ENCODE assay signal across 31 cellular contexts in genomic region chr10:45404770-45405120, GRCh38. TPM values are rescaled to one million over a fixed set of nuclear protein-coding genes. Genes with fewer than 3 reads are reported as not detected.
"Had no signal": no experiment of that assay in that cellular context is flagged by ENCODE, and none has a peak within 500 bp of the region (broad histone marks: within the 10 kb centered on the region; RNA-seq: fewer than 3 reads in every experiment).

No MANE protein-coding gene starts in this region.

- H3K9me3 ChIP-seq: ascending aorta, colonic mucosa, heart left ventricle, right lobe of liver, stomach, thyroid gland, upper lobe of left lung had no signal

- H3K27me3 ChIP-seq: ascending aorta, cardiac muscle cell, colonic mucosa, dorsolateral prefrontal cortex, right lobe of liver, stomach, thyroid gland, upper lobe of left lung had no signal

- H3K27ac Mint-ChIP-seq: activated naive CD8-positive, alpha-beta T cell; brain; immature natural killer cell; natural killer cell treated with Interleukin-12 subunit alpha and Interleukin-12 subunit beta and Interleukin-15 and Interleukin-18, amount 100 ng/mL, for 72 hours; progenitor cell of endocrine pancreas; stimulated activated effector memory CD8-positive, alpha-beta T cell treated with anti-CD3 and anti-CD28 coated beads, Interleukin-12 subunit alpha, Interleukin-12 subunit beta, amount 100 ng/mL, for 72 hours had no signal

- DNase-seq: activated CD4-positive, alpha-beta T cell treated with anti-CD3 and anti-CD28 coated beads for 48 hours; activated CD4-positive, alpha-beta T cell treated with anti-CD3 and anti-CD28 coated beads, Interleukin-2, amount 50 U/mL, for 48 hours; activated CD8-positive, alpha-beta memory T cell treated with anti-CD3 and anti-CD28 coated beads for 24 hours; activated effector memory CD4-positive, alpha-beta T cell treated with Interleukin-2 at 50 U/mL for 16 hours; activated naive CD4-positive, alpha-beta T cell treated with Interleukin-2 at 50 U/mL for 16 hours; cerebellar nuclear complex; colonic mucosa; dorsolateral prefrontal cortex; foreskin keratinocyte; hypothalamus; immature natural killer cell; kidney; left colon; stimulated activated CD4-positive, alpha-beta T cell treated with anti-CD3 and anti-CD28 coated beads, Interleukin-12 subunit alpha, Interleukin-12 subunit beta, amount 100 ng/mL, for 4 hours; stimulated activated CD4-positive, alpha-beta T cell treated with anti-CD3 and anti-CD28 coated beads, Interleukin-4, amount 100 ng/mL, for 1 hour; stomach; T-helper 1 cell; thyroid gland had no signal

- H3K4me3 ChIP-seq: ascending aorta, cardiac muscle cell, colonic mucosa, dorsolateral prefrontal cortex, heart left ventricle, right lobe of liver, skin epidermis, stomach, thyroid gland, upper lobe of left lung had no signal

- H3K9me3 Mint-ChIP-seq: brain; natural killer cell treated with Interleukin-12 subunit alpha and Interleukin-12 subunit beta and Interleukin-15 and Interleukin-18, amount 100 ng/mL, for 72 hours; stimulated activated effector memory CD8-positive, alpha-beta T cell treated with anti-CD3 and anti-CD28 coated beads, Interleukin-12 subunit alpha, Interleukin-12 subunit beta, amount 100 ng/mL, for 72 hours had no signal

- ATAC-seq: esophagus mucosa, foreskin keratinocyte had no signal

- H3K27ac ChIP-seq: ascending aorta, cardiac muscle cell, colonic mucosa, foreskin keratinocyte, right lobe of liver, thyroid gland had no signal

- H3K4me1 ChIP-seq: ascending aorta, colonic mucosa, foreskin keratinocyte, right lobe of liver, thyroid gland had no signal

- H3K36me3 ChIP-seq: ascending aorta, cardiac muscle cell, colonic mucosa, heart left ventricle, right lobe of liver, stomach, thyroid gland, upper lobe of left lung had no signal

- H3K4me1 Mint-ChIP-seq: brain; immature natural killer cell; stimulated activated effector memory CD8-positive, alpha-beta T cell treated with anti-CD3 and anti-CD28 coated beads, Interleukin-12 subunit alpha, Interleukin-12 subunit beta, amount 100 ng/mL, for 72 hours had no signal

- H3K36me3 Mint-ChIP-seq: activated naive CD8-positive, alpha-beta T cell; brain; immature natural killer cell; natural killer cell treated with Interleukin-12 subunit alpha and Interleukin-12 subunit beta and Interleukin-15 and Interleukin-18, amount 100 ng/mL, for 72 hours; stimulated activated effector memory CD8-positive, alpha-beta T cell treated with anti-CD3 and anti-CD28 coated beads, Interleukin-12 subunit alpha, Interleukin-12 subunit beta, amount 100 ng/mL, for 72 hours had no signal

- H3K4me3 Mint-ChIP-seq: activated naive CD8-positive, alpha-beta T cell; brain; immature natural killer cell; natural killer cell treated with Interleukin-12 subunit alpha and Interleukin-12 subunit beta and Interleukin-15 and Interleukin-18, amount 100 ng/mL, for 72 hours; stimulated activated effector memory CD8-positive, alpha-beta T cell treated with anti-CD3 and anti-CD28 coated beads, Interleukin-12 subunit alpha, Interleukin-12 subunit beta, amount 100 ng/mL, for 72 hours had no signal

RNA-seq across cellular contexts. Expression of gene ALOX5, which starts 30.7 kb away (rescaled TPM):
- total RNA-seq: foreskin keratinocyte, osteocyte had no signal
- polyA plus RNA-seq: foreskin keratinocyte had no signal
